In the genomic region with DNA sequence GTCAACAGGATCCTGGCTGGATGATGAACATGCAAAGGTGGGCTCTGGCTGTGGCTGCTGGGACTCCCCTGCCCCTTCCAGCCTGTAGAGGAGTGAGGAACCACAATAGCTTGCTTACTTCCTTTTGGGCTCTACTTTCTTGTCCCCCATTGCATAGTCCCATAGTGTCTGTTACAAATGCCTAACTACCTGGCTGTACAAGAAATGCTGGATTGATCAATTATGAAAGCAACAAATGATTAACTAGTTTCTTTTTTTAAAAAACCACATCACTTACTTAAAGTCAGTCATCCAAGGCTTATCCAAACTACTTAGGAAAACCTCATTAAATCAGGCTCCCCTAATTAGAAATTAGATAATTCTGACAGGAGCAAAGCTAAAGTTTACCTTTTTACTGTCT, we compare ENCODE assay signal across 19 cellular contexts.
DNase-seq lines count a peak whose midpoint lies in the region; ATAC-seq, FAIRE-seq and TF ChIP-seq lines count a peak whose summit lies in the region.
"Had no signal": no experiment of that assay in that cellular context is flagged by ENCODE, and none has a peak within 500 bp of the region (broad histone marks: within the 10 kb centered on the region; RNA-seq: fewer than 3 reads in every experiment).

No MANE protein-coding gene starts in this region.

- H3K9me3 Mint-ChIP-seq in astrocyte (ENCODE audit: unreplicated experiment) = peaks cover 3% of the 10 kb centered on the region

- no peak overlapping the region for H3K4me2 ChIP-seq in astrocyte (ENCODE audit: low read length)
- H3K4me2 ChIP-seq: BLaER1 treated with 17β-estradiol and CSF1 and Interleukin-3, amounts not matched to agents 10 nM and 100 nM had no signal

- H3K9me3 ChIP-seq in astrocyte (ENCODE audit: insufficient read depth, low read depth, low read length) = no peaks in the 10 kb centered on the region
- H3K9me3 ChIP-seq in right lobe of liver = no peaks in the 10 kb centered on the region
- H3K9me3 ChIP-seq: BLaER1 treated with 17β-estradiol and CSF1 and Interleukin-3, amounts not matched to agents 10 nM and 100 nM; HAP-1 had no signal

- H3K4me3 ChIP-seq in astrocyte (ENCODE audit: insufficient read depth, low read depth, low read length) = no peak overlapping the region
- H3K4me3 ChIP-seq in right lobe of liver = no peak overlapping the region
- H3K4me3 ChIP-seq: BLaER1 treated with 17β-estradiol and CSF1 and Interleukin-3, amounts not matched to agents 10 nM and 100 nM; GM23248; HAP-1 had no signal

- no peak overlapping the region for H3K27ac ChIP-seq in astrocyte (ENCODE audit: low read depth, low read length)
- H3K27ac ChIP-seq in right lobe of liver = no peak overlapping the region
- H3K27ac ChIP-seq: BLaER1 treated with 17β-estradiol and CSF1 and Interleukin-3, amounts not matched to agents 10 nM and 100 nM; GM23248; HL-60 had no signal

- H3K4me3 Mint-ChIP-seq in astrocyte (ENCODE audit: unreplicated experiment) = no peak overlapping the region
- H3K4me3 Mint-ChIP-seq: B cell; CD8-positive, alpha-beta memory T cell had no signal

- H3K27ac Mint-ChIP-seq in astrocyte (ENCODE audit: unreplicated experiment) = no peak overlapping the region
- H3K27ac Mint-ChIP-seq: B cell; CD8-positive, alpha-beta memory T cell had no signal

- no peak overlapping the region for H3K9ac ChIP-seq in astrocyte (ENCODE audit: low read length)
- H3K9ac ChIP-seq: BLaER1 treated with 17β-estradiol and CSF1 and Interleukin-3, amounts not matched to agents 10 nM and 100 nM; GM23248 had no signal

- TF ChIP-seq POLR2A in right lobe of liver (IDR thresholded peaks at IDR 0.05) = peak; percentile 25

- H3K4me1 ChIP-seq in astrocyte (ENCODE audit: insufficient read depth, low read length) (peaks cover under 1% of the 10 kb centered on the region), right lobe of liver (peaks cover 0 to 13% (median 3%) of the 10 kb centered on the region in 4 donors)
- H3K4me1 ChIP-seq: BLaER1 treated with 17β-estradiol and CSF1 and Interleukin-3, amounts not matched to agents 10 nM and 100 nM; HAP-1 had no signal

- H3K36me3 ChIP-seq in astrocyte (ENCODE audit: insufficient read depth, low read length) (no peaks in the 10 kb centered on the region), right lobe of liver (no peaks in the 10 kb centered on the region)
- H3K36me3 ChIP-seq: BLaER1 treated with 17β-estradiol and CSF1 and Interleukin-3, amounts not matched to agents 10 nM and 100 nM; HAP-1 had no signal

- intact Hi-C loops in right lobe of liver (cut with DNase I) = no loop called here

- DNase-seq in astrocyte (ENCODE audit: low read depth) (no peak), kidney glomerular epithelial cell (lab: John Stamatoyannopoulos, UW) (peak; percentile 34), right lobe of liver (no peak), HCEC 1CT (no peak), amygdala (lab: John Stamatoyannopoulos, UW) (no peak)
- DNase-seq: CD8-positive, alpha-beta memory T cell; COR-L47; DMS 273 treated with DMSO at 0.1 percent for 48 hours; DMS53; DND-41; EL; GM23248; IMR-90 had no signal

- TF ChIP-seq CTCF in astrocyte (IDR thresholded peaks at IDR 0.05; ENCODE audit: insufficient read depth, low read depth, low read length) (no peak), right lobe of liver (IDR thresholded peaks at IDR 0.05) (no peak)

- H3K4me1 Mint-ChIP-seq in astrocyte (ENCODE audit: low read depth, unreplicated experiment) = no peaks in the 10 kb centered on the region
- H3K4me1 Mint-ChIP-seq: B cell; CD8-positive, alpha-beta memory T cell had no signal

- FAIRE-seq in astrocyte (lab: Jason Lieb, UNC) = peak; percentile 5
- FAIRE-seq: GM12891 had no signal

- H3K79me2 ChIP-seq in astrocyte (ENCODE audit: insufficient read depth, low read length) = no peaks in the 10 kb centered on the region

- H3K27me3 Mint-ChIP-seq in astrocyte (ENCODE audit: low read depth, unreplicated experiment) = peaks cover 6% of the 10 kb centered on the region

- no peaks in the 10 kb centered on the region for H3K36me3 Mint-ChIP-seq in astrocyte (ENCODE audit: low read depth, unreplicated experiment)
- H3K36me3 Mint-ChIP-seq: CD8-positive, alpha-beta memory T cell had no signal

- H3K27me3 ChIP-seq in astrocyte (ENCODE audit: insufficient read depth, low read length) (peaks cover 3% of the 10 kb centered on the region), right lobe of liver (no peaks in the 10 kb centered on the region)
- H3K27me3 ChIP-seq: BLaER1 treated with 17β-estradiol and CSF1 and Interleukin-3, amounts not matched to agents 10 nM and 100 nM had no signal

- H4K20me1 ChIP-seq in astrocyte (ENCODE audit: insufficient read depth, low read length) = no peaks in the 10 kb centered on the region
- H4K20me1 ChIP-seq: BLaER1 treated with 17β-estradiol and CSF1 and Interleukin-3, amounts not matched to agents 10 nM and 100 nM had no signal

- no peak overlapping the region for H2AFZ ChIP-seq in astrocyte (ENCODE audit: low read depth, low read length)
- H2AFZ ChIP-seq: GM23248 had no signal

- ATAC-seq in right lobe of liver = peak; percentile 45 to 73 (median 62)
- ATAC-seq in HG03097 (IDR thresholded peaks at IDR 0.05; ENCODE audit: low FRiP score, unreplicated experiment) = no peak
